8 cellular contexts compared by ENCODE assay signal in genomic region chr15:81274932-81275341, GRCh38. TPM values are rescaled to one million over a fixed set of nuclear protein-coding genes. Genes with fewer than 3 reads are reported as not detected.
A peak's percentile ranks its signal among the peaks of the same experiment; 100 is the strongest.
DNase-seq lines count a peak whose midpoint lies in the region; ATAC-seq and TF ChIP-seq lines count a peak whose summit lies in the region.

No MANE protein-coding gene starts in this region.

- H3K36me3 ChIP-seq in Panc1 (ENCODE audit: control insufficient read depth, insufficient read depth, low read length) = no peaks in the 10 kb centered on the region
- no peaks in the 10 kb centered on the region for H3K36me3 ChIP-seq in neuronal stem cell (replicated peaks in 1 of 2; ENCODE audit: control insufficient read depth in 2 of 2, insufficient read depth in 2 of 2, low read length in 2 of 2)

- H4K8ac ChIP-seq in neuronal stem cell (ENCODE audit: low read depth, low read length) = no peak overlapping the region

- H3K27ac ChIP-seq in Panc1 (ENCODE audit: low read length) (no peak overlapping the region), neuronal stem cell (replicated peaks; ENCODE audit: low read length) (peak overlapping the region; percentile 23)

- ATAC-seq in GM21447 (IDR thresholded peaks at IDR 0.05; ENCODE audit: unreplicated experiment) = peak; percentile 75
- peak; percentile 93 for ATAC-seq in Panc1

- no peak overlapping the region for H2BK15ac ChIP-seq in neuronal stem cell (ENCODE audit: low read length)

- intact Hi-C loops in Panc1 (cut with micrococcal nuclease; ENCODE audit: unreplicated experiment) = loop anchor here (1.0 kb wide), 1 partner anchor 125 kb away; no protein-coding TSS in a partner anchor

- no CpG with 5 or more reads among the region's 9 CpGs for WGBS in neuronal stem cell (ENCODE audit: extremely low coverage in 2 of 2, insufficient read length in 2 of 2, insufficient replicate concordance in 1 of 2), 2 donors

- DNase-seq in DMS 273 (lab: John Stamatoyannopoulos, UW; ENCODE audit: unreplicated experiment) = peak; percentile 82
- DNase-seq in HuH-7.5 (ENCODE audit: low spot score) = peak; percentile 71
- peak; percentile 55 for DNase-seq in Panc1 (ENCODE audit: low read depth, low spot score)
- DNase-seq in activated T-cell treated with anti-CD3 and anti-CD28 coated beads, Interleukin-2, amount 50 U/mL, for 48 hours = peak; percentile 87 to 90
- DNase-seq in fibroblast of the aortic adventitia (ENCODE audit: low read depth) = peak; percentile 89
- DNase-seq in neuronal stem cell (ENCODE audit: low spot score) = peak; percentile 86
- DNase-seq in superior temporal gyrus (ENCODE audit: extremely low spot score) = peak; percentile 94

- H3K4me1 ChIP-seq in Panc1 (ENCODE audit: control insufficient read depth, insufficient read depth, low read length) (no peaks in the 10 kb centered on the region), neuronal stem cell (ENCODE audit: control insufficient read depth in 2 of 2, insufficient read depth in 1 of 2, low read depth in 1 of 2, low read length in 2 of 2) (peaks cover 0 to 5% of the 10 kb centered on the region in 2 donors)

- H3K4me2 ChIP-seq in neuronal stem cell (ENCODE audit: insufficient read depth, low read length, poor library complexity, severe bottlenecking) = no peak overlapping the region

- peak; percentile 77 for TF ChIP-seq CTCF in Panc1 (IDR thresholded peaks at IDR 0.05)
- TF ChIP-seq CTCF in fibroblast of the aortic adventitia (IDR thresholded peaks at IDR 0.05; ENCODE audit: insufficient read depth, low read length) = peak; percentile 93

- no peak overlapping the region for H2BK5ac ChIP-seq in neuronal stem cell (ENCODE audit: low read length)

- H2BK12ac ChIP-seq in neuronal stem cell (ENCODE audit: low read length) = no peak overlapping the region

- H3K18ac ChIP-seq in neuronal stem cell (ENCODE audit: low read length) = no peak overlapping the region

- no peak overlapping the region for H3K9ac ChIP-seq in neuronal stem cell (ENCODE audit: low read depth, low read length, poor library complexity)

- H3K4me3 ChIP-seq in Panc1 (ENCODE audit: low read depth in 2 of 2, low read length in 2 of 2) = no peak overlapping the region
- H3K4me3 ChIP-seq in fibroblast of the aortic adventitia (ENCODE audit: low read depth, low read length) = no peak overlapping the region
- no peak overlapping the region for H3K4me3 ChIP-seq in neuronal stem cell (ENCODE audit: low read length in 2 of 2)

- H3K27me3 ChIP-seq in Panc1 (ENCODE audit: control insufficient read depth, insufficient read depth, low read length) = no peaks in the 10 kb centered on the region; the same call in 1 of the 2 replicates
- no peaks in the 10 kb centered on the region for H3K27me3 ChIP-seq in neuronal stem cell (ENCODE audit: control insufficient read depth in 3 of 3, insufficient read depth in 3 of 3, low read depth in 1 of 3, low read length in 3 of 3)

- POLR2A ChIA-PET in Panc1 (lab: Charles Lee) = no interaction called here

- CTCF ChIA-PET in Panc1 (lab: Charles Lee) = interaction anchor here (0.6 to 2.2 kb wide), 4 partner anchors 9 to 219 kb away, joined by 3 to 5 read pairs (median 4); no protein-coding TSS in a partner anchor

- in situ Hi-C loops in Panc1 (cut with HindIII; ENCODE audit: low pct_unique_long_range_greater_than_20kb, low sequenced_read_pairs) = no loop called here

- H3K4ac ChIP-seq in neuronal stem cell (ENCODE audit: low read length) = no peak overlapping the region

- H4K91ac ChIP-seq in neuronal stem cell (ENCODE audit: low read depth, low read length, poor library complexity) = no peak overlapping the region

- no peak overlapping the region for H3K23ac ChIP-seq in neuronal stem cell (ENCODE audit: low read depth, low read length, poor library complexity)

- BruUV-seq in Panc1 (replicated peaks; lab: Mats Ljungman, UMichigan) = no TSS peak

- H2BK120ac ChIP-seq in neuronal stem cell (ENCODE audit: low read depth, low read length) = no peak overlapping the region

- no peak overlapping the region for H2AFZ ChIP-seq in neuronal stem cell (ENCODE audit: low read length)

- H3K79me1 ChIP-seq in neuronal stem cell (ENCODE audit: low read depth, low read length) = no peaks in the 10 kb centered on the region

- no peak overlapping the region for H3K14ac ChIP-seq in neuronal stem cell (ENCODE audit: low read length)

- H3K9me3 ChIP-seq in Panc1 (ENCODE audit: control insufficient read depth, insufficient read depth, low read depth, low read length) = no peaks in the 10 kb centered on the region
- H3K9me3 ChIP-seq in neuronal stem cell (replicated peaks in 1 of 2; ENCODE audit: control insufficient read depth in 2 of 2, insufficient read depth in 1 of 2, low read depth in 1 of 2, low read length in 2 of 2) = peaks cover 0 to 6% of the 10 kb centered on the region in 2 donors

- no peak overlapping the region for H2AK5ac ChIP-seq in neuronal stem cell (ENCODE audit: low read depth, low read length)

RNA-seq across cellular contexts. Expression of gene STARD5, which starts 49.0 kb away (rescaled TPM):
- total RNA-seq in Panc1 (2021; ENCODE audit: unreplicated experiment) = 2.9 TPM
- polyA plus RNA-seq in Panc1 (2012; ENCODE audit: insufficient read length) = 3.1 TPM
- 6.1 and 8.8 TPM in 2 replicates for total RNA-seq in fibroblast of the aortic adventitia (ENCODE audit: low replicate concordance)
- polyA plus RNA-seq in neuronal stem cell (2013, experiment 1 of 2) = 4.0 TPM
- polyA plus RNA-seq in neuronal stem cell (2013, experiment 2 of 2) = 3.9 TPM
